Comparison of ENCODE assay signal across 7 cellular contexts in the genomic region with DNA sequence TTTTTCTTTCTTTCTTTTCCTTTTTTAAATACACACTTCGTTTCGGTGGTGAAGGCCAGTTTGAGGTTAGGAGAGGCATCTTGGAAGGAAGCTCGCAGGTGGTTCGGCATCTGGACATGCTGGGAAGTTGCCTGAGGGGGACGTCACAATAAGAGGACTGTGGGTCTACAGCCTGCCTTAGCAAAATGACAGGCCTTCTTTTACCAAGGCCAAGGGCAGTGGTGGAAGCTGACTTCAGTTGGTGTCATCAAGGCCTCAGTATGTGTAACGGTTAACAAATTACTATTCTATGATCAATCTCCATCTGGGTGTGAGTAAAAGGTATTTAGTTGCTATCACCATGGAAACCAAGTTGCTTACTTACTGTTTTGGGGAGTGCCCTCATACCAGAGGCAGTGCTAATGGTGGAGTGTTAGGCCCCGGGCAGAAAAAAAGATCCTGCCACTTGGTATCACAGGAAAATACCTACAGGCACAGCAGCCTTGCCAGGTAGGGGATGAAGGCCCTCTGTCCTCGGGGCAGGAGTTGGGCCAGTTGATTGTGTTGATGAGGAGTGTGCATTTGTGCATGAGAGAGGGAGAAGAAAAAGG. TPM values are rescaled to one million over a fixed set of nuclear protein-coding genes. Genes with fewer than 3 reads are reported as not detected.
DNase-seq lines count a peak whose midpoint lies in the region; ATAC-seq and TF ChIP-seq lines count a peak whose summit lies in the region.

No MANE protein-coding gene starts in this region.

- H3K4me1 ChIP-seq in sigmoid colon: peaks cover 0 to 96% (median 96%) of the 10 kb centered on the region in 4 donors

- WGBS in sigmoid colon, 2 donors: 55 to 65% methylated on average over 8 of the region's 8 CpGs

- no peak for TF ChIP-seq EP300 in sigmoid colon (IDR thresholded peaks at IDR 0.05)

- H3K27me3 ChIP-seq in sigmoid colon: no peaks in the 10 kb centered on the region

- TF ChIP-seq POLR2A in sigmoid colon (IDR thresholded peaks at IDR 0.05): no peak

- H3K27ac ChIP-seq in VCaP (peak overlapping the region; percentile 88), sigmoid colon (peak overlapping the region; percentile 96 to 100 (median 98))

- no peak for TF ChIP-seq CTCF in VCaP (conservative IDR thresholded peaks at IDR 0.05)
- TF ChIP-seq CTCF in fibroblast of pulmonary artery (IDR thresholded peaks at IDR 0.05; ENCODE audit: low read length, missing control alignments): no peak
- no peak for TF ChIP-seq CTCF in sigmoid colon (IDR thresholded peaks at IDR 0.05)

- H3K4me3 ChIP-seq in fibroblast of pulmonary artery (replicated peaks; ENCODE audit: low read depth, low read length) (no peak overlapping the region), sigmoid colon (no peak overlapping the region)

- no peaks in the 10 kb centered on the region for H3K9me3 ChIP-seq in sigmoid colon

- ATAC-seq in GM21825 (IDR thresholded peaks at IDR 0.05; ENCODE audit: unreplicated experiment) (no peak), HG02885 (IDR thresholded peaks at IDR 0.05; ENCODE audit: poor library complexity, unreplicated experiment) (no peak)

- intact Hi-C loops in sigmoid colon (cut with DNase I): loop anchor here (10.0 kb wide), 1 partner anchor 747 kb away; a partner anchor contains a TSS

- no peaks in the 10 kb centered on the region for H3K36me3 ChIP-seq in sigmoid colon

- DNase-seq in HK-2 (ENCODE audit: unreplicated experiment): peak; percentile 59
- peak; percentile 59 for DNase-seq in fibroblast of pulmonary artery (ENCODE audit: low read depth)
- DNase-seq in sigmoid colon: no peak
- DNase-seq in NCI-H446 treated with DMSO at 0.1 percent for 48 hours (lab: John Stamatoyannopoulos, UW): no peak

RNA-seq across cellular contexts. Expression of a gene that starts 10.3 kb away (rescaled TPM):
- 100 to 1,000 TPM; 131 to 328 (median 197) TPM for total RNA-seq in sigmoid colon
- 100 to 1,000 TPM; 122 to 456 (median 176) TPM for polyA plus RNA-seq in sigmoid colon

RNA-seq across cellular contexts. Expression of a gene that starts 38.7 kb away (rescaled TPM):
- 100 to 1,000 TPM; 469 to 803 (median 546) TPM for total RNA-seq in sigmoid colon
- 100 to 1,000 TPM; 498 to 637 (median 574) TPM for polyA plus RNA-seq in sigmoid colon

RNA-seq across cellular contexts. Expression of a gene that starts 40.0 kb away (rescaled TPM):
- total RNA-seq in sigmoid colon: 1 to 10 TPM; 1.2 to 8.9 (median 1.3) TPM
- 10 to 100 TPM in 1 of 3 donors, 1 to 10 TPM in 2; 1.6 to 29.7 (median 4.8) TPM for polyA plus RNA-seq in sigmoid colon

Comparison
In these comparisons a context has a peak if more than half of its experiments do, and no peak if none do; other contexts are left out.
1. DNase-seq: peak in HK-2 (single experiment) and fibroblast of pulmonary artery (single experiment); none in sigmoid colon (single experiment) and NCI-H446 treated with DMSO at 0.1 percent for 48 hours (single experiment).